19 cellular contexts compared by ENCODE assay signal in the genomic region with DNA sequence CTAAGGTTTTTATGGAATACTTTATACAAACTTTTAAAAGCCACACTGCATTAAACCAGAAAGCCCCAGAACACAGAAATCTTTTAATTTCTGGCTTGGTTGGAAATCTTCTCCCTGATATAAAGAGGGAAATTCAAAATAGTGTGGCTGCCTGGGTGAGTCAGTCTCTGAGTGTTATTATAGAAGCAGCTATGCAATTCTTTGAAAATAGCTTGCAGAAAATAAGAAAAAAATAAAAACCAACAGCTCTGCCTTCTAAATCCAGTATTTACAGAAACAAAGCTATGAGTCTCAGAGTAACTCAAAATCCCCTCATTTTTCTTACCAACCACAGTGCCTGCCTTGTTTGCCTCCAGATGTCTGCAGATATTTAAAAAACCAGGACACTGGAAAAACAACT.
"Had no signal": no experiment of that assay in that cellular context is flagged by ENCODE, and none has a peak within 500 bp of the region (broad histone marks: within the 10 kb centered on the region; RNA-seq: fewer than 3 reads in every experiment).

No MANE protein-coding gene starts in this region.

- H3K27ac Mint-ChIP-seq: activated CD4-positive, alpha-beta memory T cell treated with anti-CD3 and anti-CD28 coated beads, Interleukin-2, amount 10 ng/mL, durations not matched to agents 7 days and 5 days; activated CD4-positive, alpha-beta T cell treated with anti-CD3 and anti-CD28 coated beads for 36 hours; activated naive CD4-positive, alpha-beta T cell treated with anti-CD3 and anti-CD28 coated beads for 36 hours; effector memory CD8-positive, alpha-beta T cell; natural killer cell treated with Interleukin-12 subunit alpha and Interleukin-12 subunit beta and Interleukin-15 and Interleukin-18, amount 100 ng/mL, for 72 hours; T-helper 2 cell treated with Interferon-gamma antibody and Interleukin-4, amounts not matched to agents 5 μg/mL and 100 μg/mL, for 36 hours had no signal

- H3K4me3 Mint-ChIP-seq: activated CD4-positive, alpha-beta memory T cell treated with anti-CD3 and anti-CD28 coated beads, Interleukin-2, amount 10 ng/mL, durations not matched to agents 7 days and 5 days; activated CD4-positive, alpha-beta T cell treated with anti-CD3 and anti-CD28 coated beads for 36 hours; activated naive CD4-positive, alpha-beta T cell treated with anti-CD3 and anti-CD28 coated beads for 36 hours; central memory CD8-positive, alpha-beta T cell; effector memory CD8-positive, alpha-beta T cell; natural killer cell treated with Interleukin-12 subunit alpha and Interleukin-12 subunit beta and Interleukin-15 and Interleukin-18, amount 100 ng/mL, for 72 hours; T-helper 2 cell treated with Interferon-gamma antibody and Interleukin-4, amounts not matched to agents 5 μg/mL and 100 μg/mL, for 36 hours had no signal

- H3K4me1 ChIP-seq: lower lobe of right lung, sigmoid colon, upper lobe of right lung had no signal

- DNase-seq: activated CD4-positive, alpha-beta memory T cell treated with anti-CD3 and anti-CD28 coated beads, Interleukin-2, amount 10 ng/mL, durations not matched to agents 7 days and 5 days; activated CD4-positive, alpha-beta T cell treated with anti-CD3 and anti-CD28 coated beads for 36 hours; activated naive CD4-positive, alpha-beta T cell treated with anti-CD3 and anti-CD28 coated beads for 36 hours; activated T-cell treated with anti-CD3 and anti-CD28 coated beads, Interleukin-2, amount 50 U/mL, for 1 hour; anterior cingulate cortex; brain microvascular endothelial cell; dermis blood vessel endothelial cell; effector memory CD8-positive, alpha-beta T cell; foreskin melanocyte; glutamatergic neuron; hypothalamus; lower lobe of right lung; posterior cingulate gyrus; sigmoid colon; stimulated activated naive CD4-positive, alpha-beta T cell; upper lobe of right lung had no signal

- H3K27me3 Mint-ChIP-seq: activated CD4-positive, alpha-beta memory T cell treated with anti-CD3 and anti-CD28 coated beads, Interleukin-2, amount 10 ng/mL, durations not matched to agents 7 days and 5 days had no signal

- H3K9me3 Mint-ChIP-seq: activated CD4-positive, alpha-beta memory T cell treated with anti-CD3 and anti-CD28 coated beads, Interleukin-2, amount 10 ng/mL, durations not matched to agents 7 days and 5 days; central memory CD8-positive, alpha-beta T cell; effector memory CD8-positive, alpha-beta T cell; T-helper 2 cell treated with Interferon-gamma antibody and Interleukin-4, amounts not matched to agents 5 μg/mL and 100 μg/mL, for 36 hours had no signal

- ATAC-seq: activated CD4-positive, alpha-beta T cell treated with anti-CD3 and anti-CD28 coated beads for 36 hours; effector memory CD8-positive, alpha-beta T cell; lower lobe of right lung; natural killer cell treated with Interleukin-12 subunit alpha and Interleukin-12 subunit beta and Interleukin-15 and Interleukin-18, amount 100 ng/mL, for 72 hours; upper lobe of right lung had no signal

- H3K9me3 ChIP-seq: lower lobe of right lung, sigmoid colon, upper lobe of right lung had no signal

- H3K27ac ChIP-seq: brain microvascular endothelial cell, lower lobe of right lung, sigmoid colon, upper lobe of right lung had no signal

- H3K4me1 Mint-ChIP-seq: activated CD4-positive, alpha-beta memory T cell treated with anti-CD3 and anti-CD28 coated beads, Interleukin-2, amount 10 ng/mL, durations not matched to agents 7 days and 5 days; activated CD4-positive, alpha-beta T cell treated with anti-CD3 and anti-CD28 coated beads for 36 hours; central memory CD8-positive, alpha-beta T cell had no signal

- H3K4me3 ChIP-seq: lower lobe of right lung, sigmoid colon, upper lobe of right lung had no signal

- H3K36me3 ChIP-seq: brain microvascular endothelial cell, lower lobe of right lung, sigmoid colon, upper lobe of right lung had no signal

- H3K36me3 Mint-ChIP-seq: natural killer cell treated with Interleukin-12 subunit alpha and Interleukin-12 subunit beta and Interleukin-15 and Interleukin-18, amount 100 ng/mL, for 72 hours had no signal

- H3K27me3 ChIP-seq: brain microvascular endothelial cell, sigmoid colon, upper lobe of right lung had no signal
